1 cellular context compared by ENCODE assay signal in the genomic region with DNA sequence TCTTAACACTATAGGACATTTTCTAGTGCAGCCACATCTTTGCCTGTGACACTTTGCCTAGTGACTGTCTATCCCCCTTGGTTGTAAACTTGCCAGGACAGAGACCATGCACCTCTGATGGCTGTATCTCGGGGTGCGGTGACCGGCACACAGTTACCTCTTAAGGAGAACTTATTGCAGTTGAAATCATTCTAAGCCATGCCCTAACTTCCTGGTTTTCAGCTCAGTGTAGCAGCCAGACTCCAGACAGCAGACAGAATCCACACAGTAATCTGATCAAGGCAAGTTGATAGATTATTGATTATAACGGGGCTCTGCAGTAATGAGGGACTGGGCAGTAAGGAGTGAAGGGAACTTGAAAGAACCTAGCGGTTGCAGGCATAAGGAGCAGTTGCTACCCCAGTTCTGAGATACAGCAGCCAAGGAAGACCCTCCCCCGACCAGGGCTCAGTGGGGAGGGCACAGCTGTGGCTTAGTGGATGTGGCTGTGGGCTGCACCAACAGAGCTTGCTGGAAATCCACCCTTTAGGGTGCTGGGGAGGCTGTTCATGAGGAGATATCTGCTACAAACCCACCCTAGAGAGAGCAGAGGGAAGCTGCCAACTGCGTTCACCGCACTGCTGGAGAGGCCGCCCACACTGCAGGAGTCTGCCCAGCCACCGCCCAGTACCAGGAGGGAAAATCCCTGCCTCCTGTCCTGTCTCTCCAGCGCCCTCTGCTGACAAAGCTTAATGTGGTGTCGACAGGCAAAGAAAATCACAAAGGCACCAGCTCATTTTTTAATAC.
TF ChIP-seq lines count a peak whose summit lies in the region.

No MANE protein-coding gene starts in this region.

TF ChIP-seq in SK-N-SH treated with all-trans-retinoic acid at 6 μM for 48 hours, 23 proteins besides CTCF, POLR2A, EP300 and RAD21 (continued from another document):
- TF ChIP-seq, protein P1, sequence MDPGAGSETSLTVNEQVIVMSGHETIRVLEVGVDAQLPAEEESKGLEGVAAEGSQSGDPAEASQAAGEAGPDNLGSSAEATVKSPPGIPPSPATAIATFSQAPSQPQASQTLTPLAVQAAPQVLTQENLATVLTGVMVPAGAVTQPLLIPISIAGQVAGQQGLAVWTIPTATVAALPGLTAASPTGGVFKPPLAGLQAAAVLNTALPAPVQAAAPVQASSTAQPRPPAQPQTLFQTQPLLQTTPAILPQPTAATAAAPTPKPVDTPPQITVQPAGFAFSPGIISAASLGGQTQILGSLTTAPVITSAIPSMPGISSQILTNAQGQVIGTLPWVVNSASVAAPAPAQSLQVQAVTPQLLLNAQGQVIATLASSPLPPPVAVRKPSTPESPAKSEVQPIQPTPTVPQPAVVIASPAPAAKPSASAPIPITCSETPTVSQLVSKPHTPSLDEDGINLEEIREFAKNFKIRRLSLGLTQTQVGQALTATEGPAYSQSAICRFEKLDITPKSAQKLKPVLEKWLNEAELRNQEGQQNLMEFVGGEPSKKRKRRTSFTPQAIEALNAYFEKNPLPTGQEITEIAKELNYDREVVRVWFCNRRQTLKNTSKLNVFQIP (CRISPR knock-in tag; IDR thresholded peaks at IDR 0.05; ENCODE audit: borderline replicate concordance, low read depth) = no peak
- TF ChIP-seq, protein P2, sequence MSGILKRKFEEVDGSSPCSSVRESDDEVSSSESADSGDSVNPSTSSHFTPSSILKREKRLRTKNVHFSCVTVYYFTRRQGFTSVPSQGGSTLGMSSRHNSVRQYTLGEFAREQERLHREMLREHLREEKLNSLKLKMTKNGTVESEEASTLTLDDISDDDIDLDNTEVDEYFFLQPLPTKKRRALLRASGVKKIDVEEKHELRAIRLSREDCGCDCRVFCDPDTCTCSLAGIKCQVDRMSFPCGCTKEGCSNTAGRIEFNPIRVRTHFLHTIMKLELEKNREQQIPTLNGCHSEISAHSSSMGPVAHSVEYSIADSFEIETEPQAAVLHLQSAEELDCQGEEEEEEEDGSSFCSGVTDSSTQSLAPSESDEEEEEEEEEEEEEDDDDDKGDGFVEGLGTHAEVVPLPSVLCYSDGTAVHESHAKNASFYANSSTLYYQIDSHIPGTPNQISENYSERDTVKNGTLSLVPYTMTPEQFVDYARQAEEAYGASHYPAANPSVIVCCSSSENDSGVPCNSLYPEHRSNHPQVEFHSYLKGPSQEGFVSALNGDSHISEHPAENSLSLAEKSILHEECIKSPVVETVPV (CRISPR knock-in tag; IDR thresholded peaks at IDR 0.05) = no peak
- TF ChIP-seq ZNF565 (CRISPR knock-in tag; conservative IDR thresholded peaks at IDR 0.05; ENCODE audit: low read depth) (no peak), CSDC2 (CRISPR knock-in tag; IDR thresholded peaks at IDR 0.05) (no peak), ESRRG (CRISPR knock-in tag; IDR thresholded peaks at IDR 0.05) (no peak), BACH2 (CRISPR knock-in tag; IDR thresholded peaks at IDR 0.05; ENCODE audit: borderline replicate concordance) (no peak), SNAI2 (CRISPR knock-in tag; IDR thresholded peaks at IDR 0.05) (no peak), RARB (CRISPR knock-in tag; IDR thresholded peaks at IDR 0.05) (no peak)
